15 cellular contexts compared by ENCODE assay signal in genomic region chr13:34867590-34867989, GRCh38.
A peak's percentile ranks its signal among the peaks of the same experiment; 100 is the strongest.
DNase-seq lines count a peak whose midpoint lies in the region; ATAC-seq and TF ChIP-seq lines count a peak whose summit lies in the region.
"Had no signal": no experiment of that assay in that cellular context is flagged by ENCODE, and none has a peak within 500 bp of the region (broad histone marks: within the 10 kb centered on the region; RNA-seq: fewer than 3 reads in every experiment).

No MANE protein-coding gene starts in this region.

- no peaks in the 10 kb centered on the region for H3K27me3 Mint-ChIP-seq in type B pancreatic cell

- H2AFZ ChIP-seq in OCI-LY7 (ENCODE audit: low read length), result no peak overlapping the region

- no TSS peak for BruUV-seq in OCI-LY7 (replicated peaks; lab: Mats Ljungman, UMichigan)

- no peak for TF ChIP-seq CTCF in foreskin fibroblast (IDR thresholded peaks at IDR 0.05; ENCODE audit: low read depth, low read length)
- no peak for TF ChIP-seq CTCF in type B pancreatic cell (conservative IDR thresholded peaks at IDR 0.05)
- TF ChIP-seq CTCF in OCI-LY7 (conservative IDR thresholded peaks at IDR 0.05; ENCODE audit: low read length), result no peak

- no peaks in the 10 kb centered on the region for H3K9me2 ChIP-seq in OCI-LY7 (ENCODE audit: insufficient read depth, low read length)

- POLR2A ChIA-PET in OCI-LY7 (lab: Charles Lee), result interaction anchor here (0.6 kb wide), 1 partner anchor 70 kb away, joined by 3 read pairs; no protein-coding TSS in a partner anchor

- peaks cover 25% of the 10 kb centered on the region for H3K4me1 Mint-ChIP-seq in type B pancreatic cell (ENCODE audit: unreplicated experiment)
- H3K4me1 Mint-ChIP-seq: naive thymus-derived CD4-positive, alpha-beta T cell had no signal

- H4K20me1 ChIP-seq in OCI-LY7 (ENCODE audit: insufficient read depth, low read length), result no peaks in the 10 kb centered on the region

- no peaks in the 10 kb centered on the region for H3K27me3 ChIP-seq in SJCRH30
- H3K27me3 ChIP-seq: esophagus squamous epithelium, upper lobe of right lung had no signal

- H3K4me3 ChIP-seq in SJCRH30 (no peak overlapping the region), foreskin fibroblast (ENCODE audit: low read depth in 1 of 2, low read length in 2 of 2) (no peak overlapping the region), OCI-LY7 (ENCODE audit: low read depth, low read length, poor library complexity, severe bottlenecking) (no peak overlapping the region)
- H3K4me3 ChIP-seq: esophagus squamous epithelium, upper lobe of right lung had no signal

- CTCF ChIA-PET in OCI-LY7 (lab: Charles Lee; ENCODE audit: unreplicated experiment), result no interaction called here

- H3K4me2 ChIP-seq in OCI-LY7 (ENCODE audit: low read length), result no peak overlapping the region

- peak overlapping the region; percentile 19 for H3K27ac Mint-ChIP-seq in type B pancreatic cell
- H3K27ac Mint-ChIP-seq: activated T-helper 2 cell treated with anti-CD3 and anti-CD28 coated beads, Interferon-gamma antibody, Interleukin-2, Interleukin-4, amounts not matched to agents 10 μg/mL and 5 μg/mL and 100 μg/mL, durations not matched to agents 14 hours and 24 hours and 36 hours; naive thymus-derived CD4-positive, alpha-beta T cell had no signal

- H3K9me3 Mint-ChIP-seq in type B pancreatic cell, result peaks cover 5% of the 10 kb centered on the region
- H3K9me3 Mint-ChIP-seq: activated T-helper 2 cell treated with anti-CD3 and anti-CD28 coated beads, Interferon-gamma antibody, Interleukin-2, Interleukin-4, amounts not matched to agents 10 μg/mL and 5 μg/mL and 100 μg/mL, durations not matched to agents 14 hours and 24 hours and 36 hours; naive thymus-derived CD4-positive, alpha-beta T cell had no signal

- peak; percentile 3 for DNase-seq in activated CD4-positive, alpha-beta T cell treated with anti-CD3 and anti-CD28 coated beads for 48 hours
- no peak for DNase-seq in activated CD4-positive, alpha-beta T cell treated with anti-CD3 and anti-CD28 coated beads for 1 hour
- DNase-seq in SJCRH30 (peak; percentile 18 to 44), foreskin fibroblast (peak; percentile 18 to 49), type B pancreatic cell (ENCODE audit: extremely low spot score, unreplicated experiment) (no peak), OCI-LY7 (ENCODE audit: low spot score) (no peak), GF-D8 (lab: John Stamatoyannopoulos, UW) (no peak)
- DNase-seq: activated CD4-positive, alpha-beta T cell treated with anti-CD3 and anti-CD28 coated beads for 4 hours; AML-193; central memory CD4-positive, alpha-beta T cell; esophagus squamous epithelium; naive thymus-derived CD4-positive, alpha-beta T cell; upper lobe of right lung had no signal

- H3K36me3 ChIP-seq in SJCRH30, result no peaks in the 10 kb centered on the region
- H3K36me3 ChIP-seq in OCI-LY7 (ENCODE audit: insufficient read depth, low read length), result no peaks in the 10 kb centered on the region
- H3K36me3 ChIP-seq: esophagus squamous epithelium, upper lobe of right lung had no signal

- H3K9me3 ChIP-seq in SJCRH30 (replicated peaks) (no peaks in the 10 kb centered on the region), OCI-LY7 (ENCODE audit: low read length) (no peaks in the 10 kb centered on the region)
- H3K9me3 ChIP-seq: esophagus squamous epithelium, upper lobe of right lung had no signal

- peak overlapping the region; percentile 27; the same call in 1 of the 2 replicates for H3K27ac ChIP-seq in SJCRH30
- no peak overlapping the region for H3K27ac ChIP-seq in OCI-LY7 (ENCODE audit: low read depth, low read length, poor library complexity, severe bottlenecking)
- H3K27ac ChIP-seq: esophagus squamous epithelium, upper lobe of right lung had no signal

- peaks cover 22% of the 10 kb centered on the region for H3K4me1 ChIP-seq in SJCRH30
- no peaks in the 10 kb centered on the region for H3K4me1 ChIP-seq in OCI-LY7 (ENCODE audit: insufficient read depth, low read length, poor library complexity, severe bottlenecking)
- H3K4me1 ChIP-seq: esophagus squamous epithelium, upper lobe of right lung had no signal

- no peaks in the 10 kb centered on the region for H3K79me2 ChIP-seq in OCI-LY7 (ENCODE audit: insufficient read depth, low read depth, low read length)

- ATAC-seq in HG03159 (IDR thresholded peaks at IDR 0.05; ENCODE audit: unreplicated experiment), result no peak
- ATAC-seq: naive thymus-derived CD4-positive, alpha-beta T cell; upper lobe of right lung had no signal

- no peaks in the 10 kb centered on the region for H3K36me3 Mint-ChIP-seq in type B pancreatic cell
- H3K36me3 Mint-ChIP-seq: naive thymus-derived CD4-positive, alpha-beta T cell had no signal

- H3K4me3 Mint-ChIP-seq in type B pancreatic cell, result no peak overlapping the region
- H3K4me3 Mint-ChIP-seq: naive thymus-derived CD4-positive, alpha-beta T cell had no signal

- intact Hi-C loops in OCI-LY7 (cut with micrococcal nuclease; ENCODE audit: unreplicated experiment), result no loop called here

Comparison
In these comparisons a context has a peak if more than half of its experiments do, and no peak if none do; other contexts are left out.
1. DNase-seq: peak in activated CD4-positive, alpha-beta T cell treated with anti-CD3 and anti-CD28 coated beads for 48 hours (single experiment), SJCRH30 (2 of 2) and foreskin fibroblast (2 of 2); none in activated CD4-positive, alpha-beta T cell treated with anti-CD3 and anti-CD28 coated beads for 1 hour (single experiment), type B pancreatic cell (single experiment), OCI-LY7 (single experiment) and GF-D8 (single experiment).